ENCODE assay signal across 8 cellular contexts in genomic region chr3:184335661-184336483, GRCh38. TPM values are rescaled to one million over a fixed set of nuclear protein-coding genes. Genes with fewer than 3 reads are reported as not detected.
DNase-seq lines count a peak whose midpoint lies in the region; ATAC-seq and TF ChIP-seq lines count a peak whose summit lies in the region.

No MANE protein-coding gene starts in this region.

- no peaks in the 10 kb centered on the region for H3K27me3 ChIP-seq in Caco-2 (replicated peaks; ENCODE audit: control insufficient read depth, insufficient read depth, low read length)
- H3K27me3 ChIP-seq in SJCRH30 = no peaks in the 10 kb centered on the region
- H3K27me3 ChIP-seq in gastroesophageal sphincter = no peaks in the 10 kb centered on the region
- no peaks in the 10 kb centered on the region for H3K27me3 ChIP-seq in neuronal stem cell (ENCODE audit: control insufficient read depth in 3 of 3, insufficient read depth in 3 of 3, low read depth in 1 of 3, low read length in 3 of 3)

- POLR2A ChIA-PET in Caco-2 (lab: Charles Lee) = no interaction called here

- peak overlapping the region; percentile 92 for H3K18ac ChIP-seq in neuronal stem cell (ENCODE audit: low read length)

- no peak overlapping the region for H4K8ac ChIP-seq in neuronal stem cell (ENCODE audit: low read depth, low read length)

- peak; percentile 73 to 86 for DNase-seq in Caco-2
- peak; percentile 76 to 77 for DNase-seq in SJCRH30
- DNase-seq in activated naive CD4-positive, alpha-beta T cell (lab: John Stamatoyannopoulos, UW) = peak; percentile 61 to 86 (median 72)
- peak; percentile 86 for DNase-seq in neuronal stem cell (ENCODE audit: low spot score)
- peak; percentile 30 to 96 (median 81) for DNase-seq in substantia nigra (lab: John Stamatoyannopoulos, UW)

- peak overlapping the region; percentile 78 for H3K4me2 ChIP-seq in neuronal stem cell (ENCODE audit: insufficient read depth, low read length, poor library complexity, severe bottlenecking)

- H3K4ac ChIP-seq in neuronal stem cell (ENCODE audit: low read length) = no peak overlapping the region

- peak overlapping the region; percentile 42 for H3K14ac ChIP-seq in neuronal stem cell (ENCODE audit: low read length)

- H3K4me1 Mint-ChIP-seq in Caco-2 (ENCODE audit: low read depth, unreplicated experiment) = no peaks in the 10 kb centered on the region

- H3K9me3 ChIP-seq in Caco-2 = no peaks in the 10 kb centered on the region
- no peaks in the 10 kb centered on the region for H3K9me3 ChIP-seq in KOPT-K1 (ENCODE audit: insufficient read depth, low read length, poor library complexity, severe bottlenecking)
- no peaks in the 10 kb centered on the region for H3K9me3 ChIP-seq in SJCRH30 (replicated peaks)
- H3K9me3 ChIP-seq in gastroesophageal sphincter = no peaks in the 10 kb centered on the region
- no peaks in the 10 kb centered on the region for H3K9me3 ChIP-seq in neuronal stem cell (replicated peaks in 1 of 2; ENCODE audit: control insufficient read depth in 2 of 2, insufficient read depth in 1 of 2, low read depth in 1 of 2, low read length in 2 of 2)

- peak overlapping the region; percentile 87 for H2AFZ ChIP-seq in neuronal stem cell (ENCODE audit: low read length)

- H3K27ac ChIP-seq in KOPT-K1 (ENCODE audit: low read depth, low read length, poor library complexity, severe bottlenecking) (peak overlapping the region; percentile 35), SJCRH30 (peak overlapping the region; percentile 50), gastroesophageal sphincter (peak overlapping the region; percentile 94 to 99 (median 98)), neuronal stem cell (replicated peaks; ENCODE audit: low read length) (peak overlapping the region; percentile 86), substantia nigra (ENCODE audit: low read depth, low read length, poor library complexity, severe bottlenecking) (peak overlapping the region; percentile 96)

- CTCF ChIA-PET in Caco-2 (lab: Charles Lee) = interaction anchor here (1.0 kb wide), 1 partner anchor 9 kb away, joined by 3 read pairs; no protein-coding TSS in a partner anchor

- no peaks in the 10 kb centered on the region for H3K9me3 Mint-ChIP-seq in Caco-2 (ENCODE audit: unreplicated experiment)

- peak overlapping the region; percentile 86 for H2AK5ac ChIP-seq in neuronal stem cell (ENCODE audit: low read depth, low read length)

- H3K4me3 Mint-ChIP-seq in Caco-2 (ENCODE audit: unreplicated experiment) = peak overlapping the region; percentile 77

- H4K91ac ChIP-seq in neuronal stem cell (ENCODE audit: low read depth, low read length, poor library complexity) = no peak overlapping the region

- intact Hi-C loops in Caco-2 (cut with micrococcal nuclease; ENCODE audit: unreplicated experiment) = no loop called here

- H2BK5ac ChIP-seq in neuronal stem cell (ENCODE audit: low read length) = peak overlapping the region; percentile 67

- H3K27ac Mint-ChIP-seq in Caco-2 (ENCODE audit: unreplicated experiment) = peak overlapping the region; percentile 78

- H2BK15ac ChIP-seq in neuronal stem cell (ENCODE audit: low read length) = peak overlapping the region; percentile 40

- H2BK12ac ChIP-seq in neuronal stem cell (ENCODE audit: low read length) = no peak overlapping the region

- H3K36me3 ChIP-seq in Caco-2 (ENCODE audit: control insufficient read depth, insufficient read depth, low read length) (peaks cover 6% of the 10 kb centered on the region), KOPT-K1 (ENCODE audit: insufficient read depth, low read length) (peaks cover 48% of the 10 kb centered on the region), SJCRH30 (peaks cover 38% of the 10 kb centered on the region), gastroesophageal sphincter (peaks cover 0 to 45% of the 10 kb centered on the region in 2 donors), neuronal stem cell (replicated peaks in 1 of 2; ENCODE audit: control insufficient read depth in 2 of 2, insufficient read depth in 2 of 2, low read length in 2 of 2) (peaks cover 35 to 48% of the 10 kb centered on the region in 2 donors)

- peaks cover 80% of the 10 kb centered on the region for H3K36me3 Mint-ChIP-seq in Caco-2 (ENCODE audit: insufficient read depth, unreplicated experiment)

- BruUV-seq in Caco-2 (replicated peaks; lab: Mats Ljungman, UMichigan) = TSS peak; percentile 14

- TF ChIP-seq POLR2A in gastroesophageal sphincter (IDR thresholded peaks at IDR 0.05) = peak; percentile 70 to 78

- peak overlapping the region; percentile 40 for H3K23ac ChIP-seq in neuronal stem cell (ENCODE audit: low read depth, low read length, poor library complexity)

- ATAC-seq in GM21423 (IDR thresholded peaks at IDR 0.05; ENCODE audit: unreplicated experiment) (peak; percentile 69), gastroesophageal sphincter (peak; percentile 76)

- H2BK120ac ChIP-seq in neuronal stem cell (ENCODE audit: low read depth, low read length) = peak overlapping the region; percentile 35

- WGBS in gastroesophageal sphincter (ENCODE audit: low coverage in 1 of 2), 2 donors = 3% methylated on average over 8 of the region's 76 CpGs; no CpG with 5 or more reads in 1 of the 2 donors
- WGBS in neuronal stem cell (ENCODE audit: extremely low coverage in 2 of 2, insufficient read length in 2 of 2, insufficient replicate concordance in 1 of 2), 2 donors = no CpG with 5 or more reads among the region's 76 CpGs

- no peak for TF ChIP-seq EP300 in gastroesophageal sphincter (IDR thresholded peaks at IDR 0.05)

- H3K27me3 Mint-ChIP-seq in Caco-2 (ENCODE audit: insufficient read depth, unreplicated experiment) = no peaks in the 10 kb centered on the region

- H3K9ac ChIP-seq in neuronal stem cell (ENCODE audit: low read depth, low read length, poor library complexity) = peak overlapping the region; percentile 82

- H3K79me1 ChIP-seq in neuronal stem cell (ENCODE audit: low read depth, low read length) = peaks cover 5% of the 10 kb centered on the region

- peak overlapping the region; percentile 61 for H3K4me3 ChIP-seq in Caco-2 (ENCODE audit: low read depth, low read length)
- H3K4me3 ChIP-seq in SJCRH30 = peak overlapping the region; percentile 63
- H3K4me3 ChIP-seq in gastroesophageal sphincter = peak overlapping the region; percentile 89 to 92
- H3K4me3 ChIP-seq in neuronal stem cell (ENCODE audit: low read length in 2 of 2) = peak overlapping the region; percentile 60 to 91

- no peak for TF ChIP-seq CTCF in Caco-2 (IDR thresholded peaks at IDR 0.05; ENCODE audit: insufficient read depth in 1 of 2, low read depth in 1 of 2, low read length in 1 of 2, severe bottlenecking in 1 of 2, unreplicated experiment in 1 of 2)
- TF ChIP-seq CTCF in gastroesophageal sphincter (IDR thresholded peaks at IDR 0.05) = no peak

- H3K4me1 ChIP-seq in Caco-2 (no peaks in the 10 kb centered on the region), SJCRH30 (peaks cover 7% of the 10 kb centered on the region; the same call in 1 of the 2 replicates), gastroesophageal sphincter (peaks cover 0 to 78% (median 30%) of the 10 kb centered on the region in 3 donors), neuronal stem cell (ENCODE audit: control insufficient read depth in 2 of 2, insufficient read depth in 1 of 2, low read depth in 1 of 2, low read length in 2 of 2) (peaks cover 20 to 31% of the 10 kb centered on the region in 2 donors)

RNA-seq across cellular contexts. Expression of gene FAM131A, which starts 1.5 kb away (rescaled TPM):
- total RNA-seq in Caco-2 (2022) = 6.1 and 6.7 TPM in 2 replicates
- 4.8 and 5.9 TPM in 2 replicates for total RNA-seq in SJCRH30 (2014; rRNA removed; shearing (Covaris generic))
- 10 to 100 TPM; 53.9 to 71.4 (median 65.3) TPM for total RNA-seq in gastroesophageal sphincter
- polyA plus RNA-seq in neuronal stem cell (2013, experiment 1 of 2) = 16.7 TPM
- polyA plus RNA-seq in neuronal stem cell (2013, experiment 2 of 2) = 15.7 TPM

RNA-seq across cellular contexts. Expression of gene EIF4G1, which starts 21.5 kb away (rescaled TPM):
- 410 and 423 TPM in 2 replicates for total RNA-seq in Caco-2 (2022)
- total RNA-seq in SJCRH30 (2014; rRNA removed; shearing (Covaris generic)) = 304 and 312 TPM in 2 replicates
- total RNA-seq in gastroesophageal sphincter = 100 to 1,000 TPM; 233 to 431 (median 300) TPM
- 102 TPM for polyA plus RNA-seq in neuronal stem cell (2013, experiment 1 of 2)
- polyA plus RNA-seq in neuronal stem cell (2013, experiment 2 of 2) = 99.2 TPM

RNA-seq across cellular contexts. Expression of gene CLCN2, which starts 25.5 kb away (rescaled TPM):
- total RNA-seq in Caco-2 (2022) (23.0 and 28.6 TPM in 2 replicates), gastroesophageal sphincter (1 to 10 TPM; 2.0 to 6.8 (median 2.3) TPM)
- 4.1 and 5.5 TPM in 2 replicates for total RNA-seq in SJCRH30 (2014; rRNA removed; shearing (Covaris generic))
- 18.1 TPM for polyA plus RNA-seq in neuronal stem cell (2013, experiment 1 of 2)
- 18.8 TPM for polyA plus RNA-seq in neuronal stem cell (2013, experiment 2 of 2)

RNA-seq across cellular contexts. Expression of gene POLR2H, which starts 25.6 kb away (rescaled TPM):
- 96.4 and 101 TPM in 2 replicates for total RNA-seq in Caco-2 (2022)
- 86.8 and 91.6 TPM in 2 replicates for total RNA-seq in SJCRH30 (2014; rRNA removed; shearing (Covaris generic))
- total RNA-seq in gastroesophageal sphincter = 10 to 100 TPM; 32.8 to 54.1 (median 40.9) TPM
- 80.4 TPM for polyA plus RNA-seq in neuronal stem cell (2013, experiment 1 of 2)
- 80.9 TPM for polyA plus RNA-seq in neuronal stem cell (2013, experiment 2 of 2)

RNA-seq across cellular contexts. Expression of gene PSMD2, which starts 36.8 kb away (rescaled TPM):
- total RNA-seq in Caco-2 (2022) = 285 and 294 TPM in 2 replicates
- total RNA-seq in SJCRH30 (2014; rRNA removed; shearing (Covaris generic)) = 302 TPM in 2 replicates
- 100 to 1,000 TPM; 225 to 365 (median 273) TPM for total RNA-seq in gastroesophageal sphincter
- 114 TPM for polyA plus RNA-seq in neuronal stem cell (2013, experiment 1 of 2)
- 116 TPM for polyA plus RNA-seq in neuronal stem cell (2013, experiment 2 of 2)

Comparison
In these comparisons a context has a peak if more than half of its experiments do, and no peak if none do; other contexts are left out.
1. Peak in every context shown above with its lines: DNase-seq, ATAC-seq, H3K4me3 ChIP-seq and H3K27ac ChIP-seq.
2. H3K27ac ChIP-seq: peak in every context shown above with its lines; median percentile 98 in gastroesophageal sphincter; 96 in substantia nigra; 86 in neuronal stem cell; 50 in SJCRH30; 35 in KOPT-K1.